Comparison of ENCODE assay signal across 11 cellular contexts in genomic region chr19:56508282-56508778, GRCh38. TPM values are rescaled to one million over a fixed set of nuclear protein-coding genes. Genes with fewer than 3 reads are reported as not detected.
DNase-seq lines count a peak whose midpoint lies in the region; ATAC-seq and TF ChIP-seq lines count a peak whose summit lies in the region.
"Had no signal": no experiment of that assay in that cellular context is flagged by ENCODE, and none has a peak within 500 bp of the region (broad histone marks: within the 10 kb centered on the region; RNA-seq: fewer than 3 reads in every experiment).

No MANE protein-coding gene starts in this region.

- H2AK5ac ChIP-seq in mesendoderm (ENCODE audit: low read length) = no peak overlapping the region

- no peaks in the 10 kb centered on the region for H3K27me3 ChIP-seq in cardiac muscle cell
- no peaks in the 10 kb centered on the region for H3K27me3 ChIP-seq in mesendoderm (ENCODE audit: insufficient read depth, low read length, poor library complexity)

- H3K4me1 ChIP-seq in cardiac muscle cell (ENCODE audit: low read depth) = no peaks in the 10 kb centered on the region
- H3K4me1 ChIP-seq in mesendoderm (ENCODE audit: control insufficient read depth, low read depth, low read length) = peaks cover 2% of the 10 kb centered on the region

- H2BK15ac ChIP-seq in mesendoderm (replicated peaks; ENCODE audit: low read depth) = no peak overlapping the region

- H3K9ac ChIP-seq in mesendoderm (ENCODE audit: low read length) = peak overlapping the region; percentile 89

- peaks cover 4% of the 10 kb centered on the region for H3K27me3 Mint-ChIP-seq in activated T-helper 17 cell treated with anti-CD3 and anti-CD28 coated beads, Interleukin-2, amount 50 U/mL, for 72 hours
- H3K27me3 Mint-ChIP-seq: IgD-negative memory B cell had no signal

- H3K4me3 ChIP-seq in cardiac muscle cell (peak overlapping the region; percentile 39), coronary artery (peak overlapping the region; percentile 74), mesendoderm (ENCODE audit: low read length) (peak overlapping the region; percentile 79)

- no peak overlapping the region for H4K8ac ChIP-seq in mesendoderm (ENCODE audit: low read depth, low read length)

- intact Hi-C loops in left ventricle myocardium superior (cut with micrococcal nuclease) = no loop called here

- H3K18ac ChIP-seq in mesendoderm (ENCODE audit: low read length) = no peak overlapping the region

- no peak overlapping the region for H3K4ac ChIP-seq in mesendoderm (ENCODE audit: low read depth, low read length)

- WGBS in mesendoderm (ENCODE audit: extremely low coverage, insufficient coverage, low lambda C conversion rate) = no CpG with 5 or more reads among the region's 17 CpGs

- no peak overlapping the region for H3K4me3 Mint-ChIP-seq in activated T-helper 17 cell treated with anti-CD3 and anti-CD28 coated beads, Interleukin-2, amount 50 U/mL, for 72 hours
- H3K4me3 Mint-ChIP-seq: CD14-positive monocyte; IgD-negative memory B cell; T-helper 1 cell treated with Interleukin-12 subunit alpha and Interleukin-12 subunit beta and Interleukin-4 antibody, amounts not matched to agents 30 μg/mL and 1 μg/mL, for 36 hours had no signal

- H3K9me3 Mint-ChIP-seq in activated T-helper 17 cell treated with anti-CD3 and anti-CD28 coated beads, Interleukin-2, amount 50 U/mL, for 72 hours = peaks cover 1% of the 10 kb centered on the region

- no peak overlapping the region for H4K5ac ChIP-seq in mesendoderm (ENCODE audit: low read length)

- no peaks in the 10 kb centered on the region for H3K4me1 Mint-ChIP-seq in activated T-helper 17 cell treated with anti-CD3 and anti-CD28 coated beads, Interleukin-2, amount 50 U/mL, for 72 hours

- TF ChIP-seq CTCF in cardiac muscle cell (IDR thresholded peaks at IDR 0.05; ENCODE audit: low read depth, low read length) (no peak), coronary artery (IDR thresholded peaks at IDR 0.05) (no peak)

- no peak overlapping the region for H2BK120ac ChIP-seq in mesendoderm (ENCODE audit: low read depth, low read length)

- H3K4me2 ChIP-seq in mesendoderm (ENCODE audit: low read length) = peak overlapping the region; percentile 100

- H3K27ac ChIP-seq in cardiac muscle cell = no peak overlapping the region
- peak overlapping the region; percentile 92 to 93 for H3K27ac ChIP-seq in coronary artery
- H3K27ac ChIP-seq in mesendoderm (ENCODE audit: low read depth, low read length) = peak overlapping the region; percentile 90

- no peaks in the 10 kb centered on the region for H3K79me1 ChIP-seq in mesendoderm (ENCODE audit: low read length)

- no peak overlapping the region for H3K27ac Mint-ChIP-seq in activated T-helper 17 cell treated with anti-CD3 and anti-CD28 coated beads, Interleukin-2, amount 50 U/mL, for 72 hours
- H3K27ac Mint-ChIP-seq: IgD-negative memory B cell; T-helper 1 cell treated with Interleukin-12 subunit alpha and Interleukin-12 subunit beta and Interleukin-4 antibody, amounts not matched to agents 30 μg/mL and 1 μg/mL, for 36 hours had no signal

- no peak for DNase-seq in cardiac muscle cell (ENCODE audit: low read depth in 1 of 2, low spot score in 1 of 2)
- DNase-seq in left ventricle myocardium superior = no peak
- DNase-seq in coronary artery (ENCODE audit: low spot score) = no peak
- no peak for DNase-seq in mesendoderm
- peak; percentile 42 for DNase-seq in ureter (ENCODE audit: low spot score)
- DNase-seq in cerebellar nuclear complex (lab: John Stamatoyannopoulos, UW) = no peak

- H3K36me3 ChIP-seq in cardiac muscle cell = no peaks in the 10 kb centered on the region
- H3K36me3 ChIP-seq in mesendoderm (ENCODE audit: control insufficient read depth, insufficient read depth, low read length) = no peaks in the 10 kb centered on the region

- H3K56ac ChIP-seq in mesendoderm (ENCODE audit: low read length) = peak overlapping the region; percentile 97

- no peaks in the 10 kb centered on the region for H3K79me2 ChIP-seq in mesendoderm (ENCODE audit: control insufficient read depth, insufficient read depth, low read length)

- no peak overlapping the region for H2BK5ac ChIP-seq in mesendoderm (ENCODE audit: low read length)

- H3K23ac ChIP-seq in mesendoderm (ENCODE audit: low read length) = no peak overlapping the region

- ATAC-seq in left ventricle myocardium superior (no peak), HG03139 (IDR thresholded peaks at IDR 0.05; ENCODE audit: unreplicated experiment) (no peak)
- no peak for ATAC-seq in activated T-helper 17 cell treated with anti-CD3 and anti-CD28 coated beads, Interleukin-2, amount 50 U/mL, for 72 hours (replicated peaks)

- H3K9me3 ChIP-seq in cardiac muscle cell (ENCODE audit: low read depth) = no peaks in the 10 kb centered on the region

- peaks cover 8% of the 10 kb centered on the region for H3K36me3 Mint-ChIP-seq in activated T-helper 17 cell treated with anti-CD3 and anti-CD28 coated beads, Interleukin-2, amount 50 U/mL, for 72 hours (ENCODE audit: low read depth)

RNA-seq across cellular contexts. Expression of gene ZNF471, which starts 0.7 kb away (rescaled TPM):
- total RNA-seq in cardiac muscle cell = 1.7 and 2.8 TPM in 2 replicates
- polyA plus RNA-seq in cardiac muscle cell = 0.83 and 4.1 TPM in 2 replicates
- total RNA-seq in left ventricle myocardium superior = 7.6 TPM
- polyA plus RNA-seq in mesendoderm (2013, experiment 1 of 2) = 0.63 TPM
- polyA plus RNA-seq in mesendoderm (2013, experiment 2 of 2) = 0.81 TPM
- 10.6 TPM for total RNA-seq in ureter
- 1 to 10 TPM in 1 of 2 donors, under 1 TPM in 1; 0.91 to 1.2 TPM for total RNA-seq in activated T-helper 17 cell treated with anti-CD3 and anti-CD28 coated beads, Interleukin-2, amount 50 U/mL, for 72 hours

RNA-seq across cellular contexts. Expression of gene ZFP28, which starts 30.4 kb away (rescaled TPM):
- total RNA-seq in cardiac muscle cell = 4.8 and 5.1 TPM in 2 replicates
- 5.4 and 6.3 TPM in 2 replicates for polyA plus RNA-seq in cardiac muscle cell
- 4.9 TPM for total RNA-seq in left ventricle myocardium superior
- polyA plus RNA-seq in mesendoderm (2013, experiment 1 of 2) = 5.8 TPM
- 5.9 TPM for polyA plus RNA-seq in mesendoderm (2013, experiment 2 of 2)
- 10.7 TPM for total RNA-seq in ureter
- 1 to 10 TPM; 2.9 to 5.5 TPM for total RNA-seq in activated T-helper 17 cell treated with anti-CD3 and anti-CD28 coated beads, Interleukin-2, amount 50 U/mL, for 72 hours

RNA-seq across cellular contexts. Expression of gene ZNF667, which starts 31.2 kb away (rescaled TPM):
- total RNA-seq in cardiac muscle cell = 3.5 and 6.5 TPM in 2 replicates
- polyA plus RNA-seq in cardiac muscle cell = 9.3 and 12.9 TPM in 2 replicates
- 5.6 TPM for total RNA-seq in left ventricle myocardium superior
- polyA plus RNA-seq in mesendoderm (2013, experiment 1 of 2) = 8.1 TPM
- polyA plus RNA-seq in mesendoderm (2013, experiment 2 of 2) = 8.4 TPM
- total RNA-seq in ureter = 12.5 TPM
- total RNA-seq in activated T-helper 17 cell treated with anti-CD3 and anti-CD28 coated beads, Interleukin-2, amount 50 U/mL, for 72 hours = 1 to 10 TPM in 1 of 2 donors, not detected in 1; 1.6 TPM

RNA-seq across cellular contexts. Expression of gene ZNF470, which starts 58.9 kb away (rescaled TPM):
- total RNA-seq in cardiac muscle cell = 5.7 and 8.0 TPM in 2 replicates
- polyA plus RNA-seq in cardiac muscle cell = 7.5 and 10.0 TPM in 2 replicates
- 4.2 TPM for total RNA-seq in left ventricle myocardium superior
- 4.7 TPM for polyA plus RNA-seq in mesendoderm (2013, experiment 1 of 2)
- 4.6 TPM for polyA plus RNA-seq in mesendoderm (2013, experiment 2 of 2)
- 5.8 TPM for total RNA-seq in ureter
- total RNA-seq in activated T-helper 17 cell treated with anti-CD3 and anti-CD28 coated beads, Interleukin-2, amount 50 U/mL, for 72 hours = 1 to 10 TPM; 3.1 to 6.9 TPM
